18 cellular contexts compared by ENCODE assay signal in genomic region chr16:19008770-19009169, GRCh38. TPM values are rescaled to one million over a fixed set of nuclear protein-coding genes. Genes with fewer than 3 reads are reported as not detected.
A peak's percentile ranks its signal among the peaks of the same experiment; 100 is the strongest.
DNase-seq lines count a peak whose midpoint lies in the region; ATAC-seq, FAIRE-seq and TF ChIP-seq lines count a peak whose summit lies in the region.
"Had no signal": no experiment of that assay in that cellular context is flagged by ENCODE, and none has a peak within 500 bp of the region (broad histone marks: within the 10 kb centered on the region; RNA-seq: fewer than 3 reads in every experiment).

No MANE protein-coding gene starts in this region.

- H3K27me3 ChIP-seq in HL-60 (ENCODE audit: insufficient read depth, poor library complexity, severe bottlenecking) = no peaks in the 10 kb centered on the region
- no peaks in the 10 kb centered on the region for H3K27me3 ChIP-seq in bronchial epithelial cell (ENCODE audit: control insufficient read depth, insufficient read depth, low read length)
- H3K27me3 ChIP-seq: brain microvascular endothelial cell, esophagus squamous epithelium had no signal

- peak; percentile 52 for DNase-seq in AG08395 (ENCODE audit: low spot score)
- DNase-seq in HL-60 (ENCODE audit: low read depth in 1 of 2, low spot score in 1 of 2) = peak; percentile 3 to 16
- peak; percentile 23 for DNase-seq in bronchial epithelial cell (ENCODE audit: low read depth)
- peak; percentile 75 for DNase-seq in iris pigment epithelial cell (ENCODE audit: low read depth)
- no peak for DNase-seq in activated CD4-positive, alpha-beta T cell treated with anti-CD3 and anti-CD28 coated beads for 4 hours
- DNase-seq: activated naive CD4-positive, alpha-beta T cell treated with anti-CD3 and anti-CD28 coated beads for 36 hours; activated T-cell treated with anti-CD3 and anti-CD28 coated beads for 4 hours; esophagus squamous epithelium; left cardiac atrium; NCI-H1092 treated with DMSO at 0.1 percent for 48 hours; NCI-H526 treated with DMSO at 0.1 percent for 48 hours; stimulated activated CD4-positive, alpha-beta T cell treated with anti-CD3 and anti-CD28 coated beads, Interleukin-15, amount 100 ng/mL, for 24 hours; stimulated activated naive CD8-positive, alpha-beta T cell treated with anti-CD3 and anti-CD28 coated beads, Interleukin-15, Interleukin-2, amounts not matched to agents 100 U/mL and 50 U/mL, for 24 hours had no signal

- ATAC-seq in HG02870 (IDR thresholded peaks at IDR 0.05; ENCODE audit: unreplicated experiment) (no peak), HG03521 (IDR thresholded peaks at IDR 0.05; ENCODE audit: unreplicated experiment) (no peak), HG03159 (IDR thresholded peaks at IDR 0.05; ENCODE audit: unreplicated experiment) (no peak)
- ATAC-seq: left cardiac atrium; stimulated activated naive CD8-positive, alpha-beta T cell treated with anti-CD3 and anti-CD28 coated beads, Interleukin-15, Interleukin-2, amounts not matched to agents 100 U/mL and 50 U/mL, for 24 hours had no signal

- H3K27ac ChIP-seq in HL-60 (replicated peaks) = no peak overlapping the region
- H3K27ac ChIP-seq: brain microvascular endothelial cell, esophagus squamous epithelium had no signal

- FAIRE-seq in bronchial epithelial cell (lab: Jason Lieb, UNC) = no peak
- FAIRE-seq: G401.6 had no signal

- H3K4me3 ChIP-seq in HL-60 (replicated peaks; ENCODE audit: insufficient read depth, low read length) = no peak overlapping the region
- H3K4me3 ChIP-seq in bronchial epithelial cell (ENCODE audit: low read depth, low read length) = no peak overlapping the region
- H3K4me3 ChIP-seq: esophagus squamous epithelium had no signal

- peaks cover 8% of the 10 kb centered on the region for H3K36me3 ChIP-seq in bronchial epithelial cell (ENCODE audit: control insufficient read depth, insufficient read depth, low read length)
- H3K36me3 ChIP-seq: brain microvascular endothelial cell had no signal

- TF ChIP-seq CTCF in HL-60 (IDR thresholded peaks at IDR 0.05; ENCODE audit: insufficient read depth, low read length) = no peak
- no peak for TF ChIP-seq CTCF in bronchial epithelial cell (IDR thresholded peaks at IDR 0.05; ENCODE audit: insufficient read depth, low read length, severe bottlenecking)

RNA-seq across cellular contexts. Expression of gene TMC7, which starts 25.0 kb away (rescaled TPM):
- 3.1 and 5.0 TPM in 2 replicates for total RNA-seq in bronchial epithelial cell
- total RNA-seq: activated naive CD4-positive, alpha-beta T cell treated with anti-CD3 and anti-CD28 coated beads for 36 hours had no signal

RNA-seq across cellular contexts. Expression of gene COQ7, which starts 58.6 kb away (rescaled TPM):
- 15.5 and 19.5 TPM in 2 replicates for total RNA-seq in bronchial epithelial cell

Comparison
In these comparisons a context has a peak if more than half of its experiments do, and no peak if none do; other contexts are left out.
1. DNase-seq: peak in AG08395 (single experiment), HL-60 (2 of 2), bronchial epithelial cell (single experiment) and iris pigment epithelial cell (single experiment); none in activated CD4-positive, alpha-beta T cell treated with anti-CD3 and anti-CD28 coated beads for 4 hours (0 of 2).